Comparison of ENCODE assay signal across 9 cellular contexts in the genomic region with DNA sequence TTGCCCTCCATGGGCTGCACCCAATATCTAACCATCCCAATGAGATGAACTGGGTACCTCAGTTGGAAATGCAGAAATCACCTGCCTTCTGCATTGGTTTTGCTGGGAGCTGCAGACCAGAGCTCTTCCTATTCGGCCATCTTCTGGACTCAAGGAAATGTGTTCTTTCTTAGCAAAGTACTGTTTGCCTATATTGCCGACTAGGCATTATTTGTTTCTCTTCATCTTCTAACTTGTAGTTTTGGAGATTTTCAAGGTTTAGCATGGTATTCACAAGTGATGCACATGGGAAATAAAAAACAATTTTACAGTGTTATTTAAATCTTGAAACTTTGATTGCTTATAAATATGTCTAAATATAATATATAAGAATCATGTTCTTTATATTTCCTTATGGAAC.
"Had no signal": no experiment of that assay in that cellular context is flagged by ENCODE, and none has a peak within 500 bp of the region (broad histone marks: within the 10 kb centered on the region; RNA-seq: fewer than 3 reads in every experiment).

No MANE protein-coding gene starts in this region.

- ATAC-seq: GM23338, HCT116 had no signal

- H3K4me1 ChIP-seq: HAP-1 had no signal

- H3K9ac ChIP-seq: KMS-11 had no signal

- H3K36me3 ChIP-seq: HAP-1 had no signal

- H3K9me3 ChIP-seq: HAP-1 had no signal

- H3K4me2 ChIP-seq: GM23338, KMS-11 had no signal

- H3K4me3 ChIP-seq: GM23338, HAP-1 had no signal

- DNase-seq: H7, HFFc6, Karpas-422, KBM-7 had no signal

- H2AFZ ChIP-seq: GM23338 had no signal

- FAIRE-seq: HTR-8/SVneo had no signal

- H3K27ac ChIP-seq: KMS-11 had no signal
